In genomic region chr2:235504459-235505200, GRCh38 we compare ENCODE assay signal across 1 cellular context.
TF ChIP-seq lines count a peak whose summit lies in the region.

No MANE protein-coding gene starts in this region.

TF ChIP-seq in SK-N-SH treated with all-trans-retinoic acid at 6 μM for 48 hours, 23 proteins besides CTCF, POLR2A, EP300 and RAD21 (continued from another document):
- TF ChIP-seq CREB5 (CRISPR knock-in tag; IDR thresholded peaks at IDR 0.05; ENCODE audit: low read depth) = no peak
- TF ChIP-seq TCF4 (CRISPR knock-in tag; IDR thresholded peaks at IDR 0.05; ENCODE audit: borderline replicate concordance) = no peak
- TF ChIP-seq CSDC2 (CRISPR knock-in tag; IDR thresholded peaks at IDR 0.05) = no peak
- no peak for TF ChIP-seq GLIS3 (CRISPR knock-in tag; IDR thresholded peaks at IDR 0.05)
- TF ChIP-seq ARNTL (CRISPR knock-in tag; IDR thresholded peaks at IDR 0.05; ENCODE audit: borderline replicate concordance, low read depth) = no peak
- no peak for TF ChIP-seq SNAI2 (CRISPR knock-in tag; IDR thresholded peaks at IDR 0.05)
- TF ChIP-seq RARB (CRISPR knock-in tag; IDR thresholded peaks at IDR 0.05) = no peak
- no peak for TF ChIP-seq ZNF565 (CRISPR knock-in tag; conservative IDR thresholded peaks at IDR 0.05; ENCODE audit: low read depth)
- TF ChIP-seq ISL1 (CRISPR knock-in tag; IDR thresholded peaks at IDR 0.05) = no peak
- no peak for TF ChIP-seq ZC3H10 (CRISPR knock-in tag; IDR thresholded peaks at IDR 0.05)
- no peak for TF ChIP-seq ZFP3 (CRISPR knock-in tag; IDR thresholded peaks at IDR 0.05)
- TF ChIP-seq, protein P1, sequence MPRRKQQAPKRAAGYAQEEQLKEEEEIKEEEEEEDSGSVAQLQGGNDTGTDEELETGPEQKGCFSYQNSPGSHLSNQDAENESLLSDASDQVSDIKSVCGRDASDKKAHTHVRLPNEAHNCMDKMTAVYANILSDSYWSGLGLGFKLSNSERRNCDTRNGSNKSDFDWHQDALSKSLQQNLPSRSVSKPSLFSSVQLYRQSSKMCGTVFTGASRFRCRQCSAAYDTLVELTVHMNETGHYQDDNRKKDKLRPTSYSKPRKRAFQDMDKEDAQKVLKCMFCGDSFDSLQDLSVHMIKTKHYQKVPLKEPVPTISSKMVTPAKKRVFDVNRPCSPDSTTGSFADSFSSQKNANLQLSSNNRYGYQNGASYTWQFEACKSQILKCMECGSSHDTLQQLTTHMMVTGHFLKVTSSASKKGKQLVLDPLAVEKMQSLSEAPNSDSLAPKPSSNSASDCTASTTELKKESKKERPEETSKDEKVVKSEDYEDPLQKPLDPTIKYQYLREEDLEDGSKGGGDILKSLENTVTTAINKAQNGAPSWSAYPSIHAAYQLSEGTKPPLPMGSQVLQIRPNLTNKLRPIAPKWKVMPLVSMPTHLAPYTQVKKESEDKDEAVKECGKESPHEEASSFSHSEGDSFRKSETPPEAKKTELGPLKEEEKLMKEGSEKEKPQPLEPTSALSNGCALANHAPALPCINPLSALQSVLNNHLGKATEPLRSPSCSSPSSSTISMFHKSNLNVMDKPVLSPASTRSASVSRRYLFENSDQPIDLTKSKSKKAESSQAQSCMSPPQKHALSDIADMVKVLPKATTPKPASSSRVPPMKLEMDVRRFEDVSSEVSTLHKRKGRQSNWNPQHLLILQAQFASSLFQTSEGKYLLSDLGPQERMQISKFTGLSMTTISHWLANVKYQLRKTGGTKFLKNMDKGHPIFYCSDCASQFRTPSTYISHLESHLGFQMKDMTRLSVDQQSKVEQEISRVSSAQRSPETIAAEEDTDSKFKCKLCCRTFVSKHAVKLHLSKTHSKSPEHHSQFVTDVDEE (CRISPR knock-in tag; IDR thresholded peaks at IDR 0.05) = no peak
- TF ChIP-seq ZNF8 (CRISPR knock-in tag; IDR thresholded peaks at IDR 0.05) = no peak
- TF ChIP-seq ZNF70 (CRISPR knock-in tag; IDR thresholded peaks at IDR 0.05) = no peak
- TF ChIP-seq, protein P2, sequence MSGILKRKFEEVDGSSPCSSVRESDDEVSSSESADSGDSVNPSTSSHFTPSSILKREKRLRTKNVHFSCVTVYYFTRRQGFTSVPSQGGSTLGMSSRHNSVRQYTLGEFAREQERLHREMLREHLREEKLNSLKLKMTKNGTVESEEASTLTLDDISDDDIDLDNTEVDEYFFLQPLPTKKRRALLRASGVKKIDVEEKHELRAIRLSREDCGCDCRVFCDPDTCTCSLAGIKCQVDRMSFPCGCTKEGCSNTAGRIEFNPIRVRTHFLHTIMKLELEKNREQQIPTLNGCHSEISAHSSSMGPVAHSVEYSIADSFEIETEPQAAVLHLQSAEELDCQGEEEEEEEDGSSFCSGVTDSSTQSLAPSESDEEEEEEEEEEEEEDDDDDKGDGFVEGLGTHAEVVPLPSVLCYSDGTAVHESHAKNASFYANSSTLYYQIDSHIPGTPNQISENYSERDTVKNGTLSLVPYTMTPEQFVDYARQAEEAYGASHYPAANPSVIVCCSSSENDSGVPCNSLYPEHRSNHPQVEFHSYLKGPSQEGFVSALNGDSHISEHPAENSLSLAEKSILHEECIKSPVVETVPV (CRISPR knock-in tag; IDR thresholded peaks at IDR 0.05) = no peak
- no peak for TF ChIP-seq ESRRG (CRISPR knock-in tag; IDR thresholded peaks at IDR 0.05)
- TF ChIP-seq TOX (CRISPR knock-in tag; IDR thresholded peaks at IDR 0.05; ENCODE audit: borderline replicate concordance) = no peak
- TF ChIP-seq BACH2 (CRISPR knock-in tag; IDR thresholded peaks at IDR 0.05; ENCODE audit: borderline replicate concordance) = no peak
